ENCODE assay signal across 30 cellular contexts in genomic region chr6:149221774-149222070, GRCh38.
A peak's percentile ranks its signal among the peaks of the same experiment; 100 is the strongest.
DNase-seq lines count a peak whose midpoint lies in the region; ATAC-seq and TF ChIP-seq lines count a peak whose summit lies in the region.
"Had no signal": no experiment of that assay in that cellular context is flagged by ENCODE, and none has a peak within 500 bp of the region (broad histone marks: within the 10 kb centered on the region; RNA-seq: fewer than 3 reads in every experiment).

No MANE protein-coding gene starts in this region.

- H3K27me3 ChIP-seq in cardiac muscle cell (no peaks in the 10 kb centered on the region), spleen (replicated peaks in 1 of 7) (no peaks in the 10 kb centered on the region)
- H3K27me3 ChIP-seq: adrenal gland, gastroesophageal sphincter, tibial artery had no signal

- H3K27ac ChIP-seq in cardiac muscle cell (peak overlapping the region; percentile 83), spleen (no peak overlapping the region)
- H3K27ac ChIP-seq: adrenal gland, epithelial cell of prostate, gastroesophageal sphincter, KMS-11, tibial artery had no signal

- TF ChIP-seq POLR2A in spleen (IDR thresholded peaks at IDR 0.05), result no peak

- peaks cover 35% of the 10 kb centered on the region for H3K4me1 Mint-ChIP-seq in activated T-cell treated with anti-CD3 and anti-CD28 coated beads, Interleukin-2, amount 50 U/mL, for 72 hours (ENCODE audit: low read depth)

- peaks cover 3% of the 10 kb centered on the region in 2 donors for H3K36me3 Mint-ChIP-seq in activated T-cell treated with anti-CD3 and anti-CD28 coated beads, Interleukin-2, amount 50 U/mL, for 72 hours (ENCODE audit: insufficient read depth in 2 of 2)

- H3K9me3 ChIP-seq in cardiac muscle cell (ENCODE audit: low read depth), result no peaks in the 10 kb centered on the region
- no peaks in the 10 kb centered on the region for H3K9me3 ChIP-seq in spleen
- H3K9me3 ChIP-seq: adrenal gland, gastroesophageal sphincter, tibial artery had no signal

- H3K4me1 ChIP-seq in cardiac muscle cell (ENCODE audit: low read depth), result peaks cover 33% of the 10 kb centered on the region
- H3K4me1 ChIP-seq in spleen, result no peaks in the 10 kb centered on the region
- H3K4me1 ChIP-seq: adrenal gland, tibial artery had no signal

- intact Hi-C loops in Right ventricle myocardium inferior (cut with DNase I), result no loop called here
- intact Hi-C loops in spleen (cut with DNase I; ENCODE audit: low total_unique reads), result no loop called here

- no peak overlapping the region for H3K27ac Mint-ChIP-seq in activated T-cell treated with anti-CD3 and anti-CD28 coated beads, Interleukin-2, amount 50 U/mL, for 72 hours
- H3K27ac Mint-ChIP-seq: B cell; H9; stimulated activated naive CD8-positive, alpha-beta T cell treated with anti-CD3 and anti-CD28 coated beads, Interleukin-15, amount 100 ng/mL, for 72 hours had no signal

- 94 to 98% (median 96%) methylated on average over 4 of the region's 4 CpGs for WGBS in spleen, 5 donors

- DNase-seq in cardiac muscle cell (ENCODE audit: low read depth in 1 of 2, low spot score in 1 of 2) (peak in 1 of 2 donors; percentile 74), Right ventricle myocardium inferior (ENCODE audit: missing footprints) (no peak), astrocyte of the hippocampus (ENCODE audit: low read depth, low spot score) (peak; percentile 82), kidney tubule cell (ENCODE audit: low spot score) (peak; percentile 47), NCI-H524 (lab: John Stamatoyannopoulos, UW) (no peak), spleen (no peak), epidermal melanocyte (ENCODE audit: insufficient read length, low spot score) (no peak)
- DNase-seq in activated T-cell treated with anti-CD3 and anti-CD28 coated beads, Interleukin-2, amount 50 U/mL, for 72 hours, result no peak
- DNase-seq: 8988T; activated naive CD4-positive, alpha-beta T cell; activated T-cell treated with anti-CD3 and anti-CD28 coated beads, Interleukin-2, amount 50 U/mL, for 1 hour; adrenal gland; central memory CD4-positive, alpha-beta T cell; COR-L47; DMS79 treated with DMSO at 0.1 percent for 48 hours; H9; kidney; NCI-H187; NCI-H774; nucleus accumbens; retina; Right ventricle myocardium superior; stimulated activated naive CD8-positive, alpha-beta T cell treated with anti-CD3 and anti-CD28 coated beads, Interleukin-15, amount 100 ng/mL, for 72 hours; T1000; tibial artery had no signal

- no peak overlapping the region for H3K4me3 ChIP-seq in cardiac muscle cell
- no peak overlapping the region for H3K4me3 ChIP-seq in spleen
- H3K4me3 ChIP-seq: adrenal gland, gastroesophageal sphincter, lung, tibial artery had no signal

- H3K4me3 Mint-ChIP-seq in activated T-cell treated with anti-CD3 and anti-CD28 coated beads, Interleukin-2, amount 50 U/mL, for 72 hours, result no peak overlapping the region
- H3K4me3 Mint-ChIP-seq: B cell; H9; stimulated activated naive CD8-positive, alpha-beta T cell treated with anti-CD3 and anti-CD28 coated beads, Interleukin-15, amount 100 ng/mL, for 72 hours had no signal

- ATAC-seq in Right ventricle myocardium inferior, result no peak
- no peak for ATAC-seq in activated T-cell treated with anti-CD3 and anti-CD28 coated beads, Interleukin-2, amount 50 U/mL, for 72 hours (replicated peaks in 1 of 2)
- ATAC-seq: gastroesophageal sphincter; stimulated activated naive CD8-positive, alpha-beta T cell treated with anti-CD3 and anti-CD28 coated beads, Interleukin-15, amount 100 ng/mL, for 72 hours had no signal

- TF ChIP-seq CTCF in cardiac muscle cell (IDR thresholded peaks at IDR 0.05; ENCODE audit: low read depth, low read length) (no peak), spleen (IDR thresholded peaks at IDR 0.05 in 8 of 11, conservative IDR thresholded peaks at IDR 0.05 in 3 of 11) (no peak)

- H3K36me3 ChIP-seq in cardiac muscle cell (no peaks in the 10 kb centered on the region), spleen (no peaks in the 10 kb centered on the region)
- H3K36me3 ChIP-seq: adrenal gland, gastroesophageal sphincter, tibial artery had no signal

- no peaks in the 10 kb centered on the region for H3K27me3 Mint-ChIP-seq in activated T-cell treated with anti-CD3 and anti-CD28 coated beads, Interleukin-2, amount 50 U/mL, for 72 hours (ENCODE audit: low read depth)
- H3K27me3 Mint-ChIP-seq: B cell; stimulated activated naive CD8-positive, alpha-beta T cell treated with anti-CD3 and anti-CD28 coated beads, Interleukin-15, amount 100 ng/mL, for 72 hours had no signal

- H3K9me3 Mint-ChIP-seq in activated T-cell treated with anti-CD3 and anti-CD28 coated beads, Interleukin-2, amount 50 U/mL, for 72 hours, result peaks cover 0 to 3% of the 10 kb centered on the region in 2 donors
- H3K9me3 Mint-ChIP-seq: H9 had no signal

Comparison
In these comparisons a context has a peak if more than half of its experiments do, and no peak if none do; other contexts are left out.
1. DNase-seq: peak in astrocyte of the hippocampus (single experiment) and kidney tubule cell (single experiment); none in Right ventricle myocardium inferior (single experiment), NCI-H524 (0 of 2), spleen (single experiment), epidermal melanocyte (single experiment) and activated T-cell treated with anti-CD3 and anti-CD28 coated beads, Interleukin-2, amount 50 U/mL, for 72 hours (0 of 2).